In the genomic region with DNA sequence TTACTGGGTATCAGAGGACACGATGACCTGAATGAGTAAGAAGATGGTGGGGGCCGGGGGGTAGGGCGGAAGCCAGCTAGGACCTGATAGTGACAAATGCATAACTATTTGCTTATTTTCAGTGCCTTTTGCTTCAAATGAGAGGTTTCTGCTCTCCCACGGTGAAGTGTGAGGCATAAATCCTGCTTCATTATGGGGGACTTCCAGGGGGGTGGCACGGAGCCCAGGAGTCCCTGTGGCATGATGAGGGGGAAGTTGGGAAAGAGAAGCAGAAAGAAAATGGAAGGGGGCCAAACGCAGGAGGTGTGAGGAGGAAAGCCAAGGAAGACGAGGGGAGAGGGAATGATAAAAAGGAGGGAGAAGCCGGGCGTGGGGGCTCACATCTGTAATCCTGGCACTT, we compare ENCODE assay signal across 16 cellular contexts. TPM values are rescaled to one million over a fixed set of nuclear protein-coding genes. Genes with fewer than 3 reads are reported as not detected.
"Had no signal": no experiment of that assay in that cellular context is flagged by ENCODE, and none has a peak within 500 bp of the region (broad histone marks: within the 10 kb centered on the region; RNA-seq: fewer than 3 reads in every experiment).

No MANE protein-coding gene starts in this region.

- ATAC-seq: activated CD4-positive, alpha-beta T cell treated with anti-CD3 and anti-CD28 coated beads for 36 hours; left cardiac atrium; natural killer cell treated with Interleukin-12 subunit alpha and Interleukin-12 subunit beta and Interleukin-15 and Interleukin-18, amount 100 ng/mL, for 72 hours; psoas muscle; sciatic nerve had no signal

- H3K4me3 ChIP-seq: lung, psoas muscle had no signal

- H3K4me1 ChIP-seq: psoas muscle had no signal

- H3K27ac Mint-ChIP-seq: activated CD4-positive, alpha-beta memory T cell treated with anti-CD3 and anti-CD28 coated beads, Interleukin-2, amount 10 ng/mL, durations not matched to agents 7 days and 5 days; activated CD4-positive, alpha-beta T cell treated with anti-CD3 and anti-CD28 coated beads for 36 hours; activated naive CD8-positive, alpha-beta T cell treated with anti-CD3 and anti-CD28 coated beads, Interleukin-2, amount 10 ng/mL, durations not matched to agents 7 days and 5 days; immature natural killer cell; natural killer cell treated with Interleukin-12 subunit alpha and Interleukin-12 subunit beta and Interleukin-15 and Interleukin-18, amount 100 ng/mL, for 72 hours; type B pancreatic cell had no signal

- H3K36me3 Mint-ChIP-seq: activated naive CD8-positive, alpha-beta T cell treated with anti-CD3 and anti-CD28 coated beads, Interleukin-2, amount 10 ng/mL, durations not matched to agents 7 days and 5 days; natural killer cell treated with Interleukin-12 subunit alpha and Interleukin-12 subunit beta and Interleukin-15 and Interleukin-18, amount 100 ng/mL, for 72 hours had no signal

- DNase-seq: activated CD4-positive, alpha-beta memory T cell treated with anti-CD3 and anti-CD28 coated beads, Interleukin-2, amount 10 ng/mL, durations not matched to agents 7 days and 5 days; activated CD4-positive, alpha-beta T cell treated with anti-CD3 and anti-CD28 coated beads for 36 hours; activated naive CD8-positive, alpha-beta T cell treated with anti-CD3 and anti-CD28 coated beads, Interleukin-2, amount 10 ng/mL, durations not matched to agents 7 days and 5 days; activated T-cell treated with anti-CD3 and anti-CD28 coated beads, Interleukin-2, amount 50 U/mL, for 48 hours; effector memory CD4-positive, alpha-beta T cell; glutamatergic neuron; immature natural killer cell; left cardiac atrium; psoas muscle; stimulated activated naive CD4-positive, alpha-beta T cell treated with Interleukin-2 at 50 U/mL for 16 hours; T-helper 9 cell had no signal

- H3K27me3 Mint-ChIP-seq: activated CD4-positive, alpha-beta memory T cell treated with anti-CD3 and anti-CD28 coated beads, Interleukin-2, amount 10 ng/mL, durations not matched to agents 7 days and 5 days had no signal

- H3K4me1 Mint-ChIP-seq: activated CD4-positive, alpha-beta memory T cell treated with anti-CD3 and anti-CD28 coated beads, Interleukin-2, amount 10 ng/mL, durations not matched to agents 7 days and 5 days; activated CD4-positive, alpha-beta T cell treated with anti-CD3 and anti-CD28 coated beads for 36 hours; activated naive CD8-positive, alpha-beta T cell treated with anti-CD3 and anti-CD28 coated beads, Interleukin-2, amount 10 ng/mL, durations not matched to agents 7 days and 5 days; immature natural killer cell had no signal

- H3K9me3 Mint-ChIP-seq: activated CD4-positive, alpha-beta memory T cell treated with anti-CD3 and anti-CD28 coated beads, Interleukin-2, amount 10 ng/mL, durations not matched to agents 7 days and 5 days; activated naive CD8-positive, alpha-beta T cell treated with anti-CD3 and anti-CD28 coated beads, Interleukin-2, amount 10 ng/mL, durations not matched to agents 7 days and 5 days; natural killer cell treated with Interleukin-12 subunit alpha and Interleukin-12 subunit beta and Interleukin-15 and Interleukin-18, amount 100 ng/mL, for 72 hours; type B pancreatic cell had no signal

- H3K27ac ChIP-seq: epithelial cell of prostate, psoas muscle had no signal

- H3K4me3 Mint-ChIP-seq: activated CD4-positive, alpha-beta memory T cell treated with anti-CD3 and anti-CD28 coated beads, Interleukin-2, amount 10 ng/mL, durations not matched to agents 7 days and 5 days; activated CD4-positive, alpha-beta T cell treated with anti-CD3 and anti-CD28 coated beads for 36 hours; activated naive CD8-positive, alpha-beta T cell treated with anti-CD3 and anti-CD28 coated beads, Interleukin-2, amount 10 ng/mL, durations not matched to agents 7 days and 5 days; immature natural killer cell; natural killer cell treated with Interleukin-12 subunit alpha and Interleukin-12 subunit beta and Interleukin-15 and Interleukin-18, amount 100 ng/mL, for 72 hours; type B pancreatic cell had no signal

- H3K9me3 ChIP-seq: psoas muscle had no signal

RNA-seq across cellular contexts. Expression of gene KIF26B, which starts 25.0 kb away (rescaled TPM):
- total RNA-seq: activated CD4-positive, alpha-beta memory T cell treated with anti-CD3 and anti-CD28 coated beads, Interleukin-2, amount 10 ng/mL, durations not matched to agents 7 days and 5 days; natural killer cell treated with Interleukin-12 subunit alpha and Interleukin-12 subunit beta and Interleukin-15 and Interleukin-18, amount 100 ng/mL, for 72 hours had no signal
